In genomic region chr12:117277875-117278274, GRCh38 we compare ENCODE assay signal across 1 cellular context.
TF ChIP-seq lines count a peak whose summit lies in the region.

No MANE protein-coding gene starts in this region.

TF ChIP-seq in HepG2, 621 proteins besides CTCF, POLR2A, EP300 and RAD21 (continued from another document):
- TF ChIP-seq ZHX2 (IDR thresholded peaks at IDR 0.05; ENCODE audit: low read depth) (no peak), ZHX2 (CRISPR knock-in tag; IDR thresholded peaks at IDR 0.05; ENCODE audit: borderline replicate concordance) (no peak), MIXL1 (CRISPR knock-in tag; IDR thresholded peaks at IDR 0.05) (no peak), ZNF383 (CRISPR knock-in tag; IDR thresholded peaks at IDR 0.05; ENCODE audit: borderline replicate concordance) (no peak), ZNF790 (CRISPR knock-in tag; IDR thresholded peaks at IDR 0.05; ENCODE audit: borderline replicate concordance) (no peak), AKAP8 (CRISPR knock-in tag; IDR thresholded peaks at IDR 0.05) (no peak), FOXK2 (IDR thresholded peaks at IDR 0.05) (no peak), GZF1 (CRISPR knock-in tag; IDR thresholded peaks at IDR 0.05) (no peak), KLF9 (CRISPR knock-in tag; IDR thresholded peaks at IDR 0.05; ENCODE audit: low read depth) (no peak), ZNF253 (CRISPR knock-in tag; IDR thresholded peaks at IDR 0.05; ENCODE audit: borderline replicate concordance) (no peak), ZNF550 (CRISPR knock-in tag; IDR thresholded peaks at IDR 0.05; ENCODE audit: borderline replicate concordance) (no peak), ZNF335 (CRISPR knock-in tag; IDR thresholded peaks at IDR 0.05) (no peak)
